Comparison of ENCODE assay signal across 2 cellular contexts in the genomic region with DNA sequence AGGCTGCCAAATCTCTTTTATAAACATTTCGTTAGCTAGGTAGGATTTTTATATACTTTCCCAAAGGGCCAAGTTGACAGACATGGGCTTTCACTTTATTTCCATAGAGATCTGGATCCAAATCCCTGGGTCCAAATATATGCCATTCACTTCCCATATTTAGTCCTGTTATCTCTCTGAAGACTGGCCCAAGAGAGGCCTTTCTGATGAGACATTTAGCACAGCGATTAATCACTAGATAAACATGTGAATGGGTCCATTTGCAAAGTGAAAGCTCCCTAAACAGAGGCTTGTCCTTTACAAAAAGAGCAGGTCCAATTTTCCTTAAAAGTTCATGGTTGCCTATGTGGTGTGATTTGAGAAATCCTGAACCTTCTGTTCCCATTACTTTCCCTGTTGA.
TF ChIP-seq lines count a peak whose summit lies in the region.

No MANE protein-coding gene starts in this region.

TF ChIP-seq in SK-N-SH, 30 proteins besides CTCF, POLR2A, EP300 and RAD21 (continued from another document):
- TF ChIP-seq, protein P1, sequence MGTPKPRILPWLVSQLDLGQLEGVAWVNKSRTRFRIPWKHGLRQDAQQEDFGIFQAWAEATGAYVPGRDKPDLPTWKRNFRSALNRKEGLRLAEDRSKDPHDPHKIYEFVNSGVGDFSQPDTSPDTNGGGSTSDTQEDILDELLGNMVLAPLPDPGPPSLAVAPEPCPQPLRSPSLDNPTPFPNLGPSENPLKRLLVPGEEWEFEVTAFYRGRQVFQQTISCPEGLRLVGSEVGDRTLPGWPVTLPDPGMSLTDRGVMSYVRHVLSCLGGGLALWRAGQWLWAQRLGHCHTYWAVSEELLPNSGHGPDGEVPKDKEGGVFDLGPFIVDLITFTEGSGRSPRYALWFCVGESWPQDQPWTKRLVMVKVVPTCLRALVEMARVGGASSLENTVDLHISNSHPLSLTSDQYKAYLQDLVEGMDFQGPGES (IDR thresholded peaks at IDR 0.05; ENCODE audit: low read depth, low read length), result no peak
- TF ChIP-seq EZH2phosphoT487 (IDR thresholded peaks at IDR 0.05; ENCODE audit: borderline replicate concordance, low read depth) (no peak), RXRA (IDR thresholded peaks at IDR 0.05; ENCODE audit: borderline replicate concordance, low read depth) (no peak), JUND (IDR thresholded peaks at IDR 0.05) (no peak), TAF1 (IDR thresholded peaks at IDR 0.05; ENCODE audit: borderline replicate concordance, low read depth, low read length) (no peak), FOXM1 (IDR thresholded peaks at IDR 0.05; ENCODE audit: low read depth) (no peak), RCOR1 (IDR thresholded peaks at IDR 0.05; ENCODE audit: low read length) (no peak), TEAD4 (IDR thresholded peaks at IDR 0.05; ENCODE audit: borderline replicate concordance, insufficient read depth) (no peak)
- TF ChIP-seq, protein P2, sequence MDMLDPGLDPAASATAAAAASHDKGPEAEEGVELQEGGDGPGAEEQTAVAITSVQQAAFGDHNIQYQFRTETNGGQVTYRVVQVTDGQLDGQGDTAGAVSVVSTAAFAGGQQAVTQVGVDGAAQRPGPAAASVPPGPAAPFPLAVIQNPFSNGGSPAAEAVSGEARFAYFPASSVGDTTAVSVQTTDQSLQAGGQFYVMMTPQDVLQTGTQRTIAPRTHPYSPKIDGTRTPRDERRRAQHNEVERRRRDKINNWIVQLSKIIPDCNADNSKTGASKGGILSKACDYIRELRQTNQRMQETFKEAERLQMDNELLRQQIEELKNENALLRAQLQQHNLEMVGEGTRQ (IDR thresholded peaks at IDR 0.05; ENCODE audit: borderline replicate concordance, low read depth, low read length), result no peak
- TF ChIP-seq, protein P3, sequence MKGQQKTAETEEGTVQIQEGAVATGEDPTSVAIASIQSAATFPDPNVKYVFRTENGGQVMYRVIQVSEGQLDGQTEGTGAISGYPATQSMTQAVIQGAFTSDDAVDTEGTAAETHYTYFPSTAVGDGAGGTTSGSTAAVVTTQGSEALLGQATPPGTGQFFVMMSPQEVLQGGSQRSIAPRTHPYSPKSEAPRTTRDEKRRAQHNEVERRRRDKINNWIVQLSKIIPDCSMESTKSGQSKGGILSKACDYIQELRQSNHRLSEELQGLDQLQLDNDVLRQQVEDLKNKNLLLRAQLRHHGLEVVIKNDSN (IDR thresholded peaks at IDR 0.05; ENCODE audit: borderline replicate concordance, low read depth), result no peak
- TF ChIP-seq, protein P4, sequence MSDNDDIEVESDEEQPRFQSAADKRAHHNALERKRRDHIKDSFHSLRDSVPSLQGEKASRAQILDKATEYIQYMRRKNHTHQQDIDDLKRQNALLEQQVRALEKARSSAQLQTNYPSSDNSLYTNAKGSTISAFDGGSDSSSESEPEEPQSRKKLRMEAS (IDR thresholded peaks at IDR 0.05; ENCODE audit: low read depth), result no peak
TF ChIP-seq in SK-N-SH: peak in this region for 0.

TF ChIP-seq in SK-N-SH treated with all-trans-retinoic acid at 6 μM for 48 hours, 23 proteins besides CTCF, POLR2A, EP300 and RAD21 (continued from another document):
- TF ChIP-seq GLIS3 (CRISPR knock-in tag; IDR thresholded peaks at IDR 0.05) (no peak), ZC3H10 (CRISPR knock-in tag; IDR thresholded peaks at IDR 0.05) (no peak), ESRRG (CRISPR knock-in tag; IDR thresholded peaks at IDR 0.05) (no peak), RARB (CRISPR knock-in tag; IDR thresholded peaks at IDR 0.05) (no peak), BACH2 (CRISPR knock-in tag; IDR thresholded peaks at IDR 0.05; ENCODE audit: borderline replicate concordance) (no peak), ISL1 (CRISPR knock-in tag; IDR thresholded peaks at IDR 0.05) (no peak), ZNF565 (CRISPR knock-in tag; conservative IDR thresholded peaks at IDR 0.05; ENCODE audit: low read depth) (no peak), OSR1 (CRISPR knock-in tag; IDR thresholded peaks at IDR 0.05) (no peak), TCF4 (CRISPR knock-in tag; IDR thresholded peaks at IDR 0.05; ENCODE audit: borderline replicate concordance) (no peak)
- TF ChIP-seq, protein P5, sequence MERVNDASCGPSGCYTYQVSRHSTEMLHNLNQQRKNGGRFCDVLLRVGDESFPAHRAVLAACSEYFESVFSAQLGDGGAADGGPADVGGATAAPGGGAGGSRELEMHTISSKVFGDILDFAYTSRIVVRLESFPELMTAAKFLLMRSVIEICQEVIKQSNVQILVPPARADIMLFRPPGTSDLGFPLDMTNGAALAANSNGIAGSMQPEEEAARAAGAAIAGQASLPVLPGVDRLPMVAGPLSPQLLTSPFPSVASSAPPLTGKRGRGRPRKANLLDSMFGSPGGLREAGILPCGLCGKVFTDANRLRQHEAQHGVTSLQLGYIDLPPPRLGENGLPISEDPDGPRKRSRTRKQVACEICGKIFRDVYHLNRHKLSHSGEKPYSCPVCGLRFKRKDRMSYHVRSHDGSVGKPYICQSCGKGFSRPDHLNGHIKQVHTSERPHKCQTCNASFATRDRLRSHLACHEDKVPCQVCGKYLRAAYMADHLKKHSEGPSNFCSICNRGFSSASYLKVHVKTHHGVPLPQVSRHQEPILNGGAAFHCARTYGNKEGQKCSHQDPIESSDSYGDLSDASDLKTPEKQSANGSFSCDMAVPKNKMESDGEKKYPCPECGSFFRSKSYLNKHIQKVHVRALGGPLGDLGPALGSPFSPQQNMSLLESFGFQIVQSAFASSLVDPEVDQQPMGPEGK (CRISPR knock-in tag; IDR thresholded peaks at IDR 0.05; ENCODE audit: borderline replicate concordance), result no peak
- TF ChIP-seq, protein P6, sequence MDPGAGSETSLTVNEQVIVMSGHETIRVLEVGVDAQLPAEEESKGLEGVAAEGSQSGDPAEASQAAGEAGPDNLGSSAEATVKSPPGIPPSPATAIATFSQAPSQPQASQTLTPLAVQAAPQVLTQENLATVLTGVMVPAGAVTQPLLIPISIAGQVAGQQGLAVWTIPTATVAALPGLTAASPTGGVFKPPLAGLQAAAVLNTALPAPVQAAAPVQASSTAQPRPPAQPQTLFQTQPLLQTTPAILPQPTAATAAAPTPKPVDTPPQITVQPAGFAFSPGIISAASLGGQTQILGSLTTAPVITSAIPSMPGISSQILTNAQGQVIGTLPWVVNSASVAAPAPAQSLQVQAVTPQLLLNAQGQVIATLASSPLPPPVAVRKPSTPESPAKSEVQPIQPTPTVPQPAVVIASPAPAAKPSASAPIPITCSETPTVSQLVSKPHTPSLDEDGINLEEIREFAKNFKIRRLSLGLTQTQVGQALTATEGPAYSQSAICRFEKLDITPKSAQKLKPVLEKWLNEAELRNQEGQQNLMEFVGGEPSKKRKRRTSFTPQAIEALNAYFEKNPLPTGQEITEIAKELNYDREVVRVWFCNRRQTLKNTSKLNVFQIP (CRISPR knock-in tag; IDR thresholded peaks at IDR 0.05; ENCODE audit: borderline replicate concordance, low read depth), result no peak
- TF ChIP-seq, protein P7, sequence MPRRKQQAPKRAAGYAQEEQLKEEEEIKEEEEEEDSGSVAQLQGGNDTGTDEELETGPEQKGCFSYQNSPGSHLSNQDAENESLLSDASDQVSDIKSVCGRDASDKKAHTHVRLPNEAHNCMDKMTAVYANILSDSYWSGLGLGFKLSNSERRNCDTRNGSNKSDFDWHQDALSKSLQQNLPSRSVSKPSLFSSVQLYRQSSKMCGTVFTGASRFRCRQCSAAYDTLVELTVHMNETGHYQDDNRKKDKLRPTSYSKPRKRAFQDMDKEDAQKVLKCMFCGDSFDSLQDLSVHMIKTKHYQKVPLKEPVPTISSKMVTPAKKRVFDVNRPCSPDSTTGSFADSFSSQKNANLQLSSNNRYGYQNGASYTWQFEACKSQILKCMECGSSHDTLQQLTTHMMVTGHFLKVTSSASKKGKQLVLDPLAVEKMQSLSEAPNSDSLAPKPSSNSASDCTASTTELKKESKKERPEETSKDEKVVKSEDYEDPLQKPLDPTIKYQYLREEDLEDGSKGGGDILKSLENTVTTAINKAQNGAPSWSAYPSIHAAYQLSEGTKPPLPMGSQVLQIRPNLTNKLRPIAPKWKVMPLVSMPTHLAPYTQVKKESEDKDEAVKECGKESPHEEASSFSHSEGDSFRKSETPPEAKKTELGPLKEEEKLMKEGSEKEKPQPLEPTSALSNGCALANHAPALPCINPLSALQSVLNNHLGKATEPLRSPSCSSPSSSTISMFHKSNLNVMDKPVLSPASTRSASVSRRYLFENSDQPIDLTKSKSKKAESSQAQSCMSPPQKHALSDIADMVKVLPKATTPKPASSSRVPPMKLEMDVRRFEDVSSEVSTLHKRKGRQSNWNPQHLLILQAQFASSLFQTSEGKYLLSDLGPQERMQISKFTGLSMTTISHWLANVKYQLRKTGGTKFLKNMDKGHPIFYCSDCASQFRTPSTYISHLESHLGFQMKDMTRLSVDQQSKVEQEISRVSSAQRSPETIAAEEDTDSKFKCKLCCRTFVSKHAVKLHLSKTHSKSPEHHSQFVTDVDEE (CRISPR knock-in tag; IDR thresholded peaks at IDR 0.05), result no peak
- TF ChIP-seq, protein P8, sequence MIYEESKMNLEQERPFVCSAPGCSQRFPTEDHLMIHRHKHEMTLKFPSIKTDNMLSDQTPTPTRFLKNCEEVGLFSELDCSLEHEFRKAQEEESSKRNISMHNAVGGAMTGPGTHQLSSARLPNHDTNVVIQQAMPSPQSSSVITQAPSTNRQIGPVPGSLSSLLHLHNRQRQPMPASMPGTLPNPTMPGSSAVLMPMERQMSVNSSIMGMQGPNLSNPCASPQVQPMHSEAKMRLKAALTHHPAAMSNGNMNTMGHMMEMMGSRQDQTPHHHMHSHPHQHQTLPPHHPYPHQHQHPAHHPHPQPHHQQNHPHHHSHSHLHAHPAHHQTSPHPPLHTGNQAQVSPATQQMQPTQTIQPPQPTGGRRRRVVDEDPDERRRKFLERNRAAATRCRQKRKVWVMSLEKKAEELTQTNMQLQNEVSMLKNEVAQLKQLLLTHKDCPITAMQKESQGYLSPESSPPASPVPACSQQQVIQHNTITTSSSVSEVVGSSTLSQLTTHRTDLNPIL (CRISPR knock-in tag; IDR thresholded peaks at IDR 0.05; ENCODE audit: low read depth), result no peak
